In the genomic region with DNA sequence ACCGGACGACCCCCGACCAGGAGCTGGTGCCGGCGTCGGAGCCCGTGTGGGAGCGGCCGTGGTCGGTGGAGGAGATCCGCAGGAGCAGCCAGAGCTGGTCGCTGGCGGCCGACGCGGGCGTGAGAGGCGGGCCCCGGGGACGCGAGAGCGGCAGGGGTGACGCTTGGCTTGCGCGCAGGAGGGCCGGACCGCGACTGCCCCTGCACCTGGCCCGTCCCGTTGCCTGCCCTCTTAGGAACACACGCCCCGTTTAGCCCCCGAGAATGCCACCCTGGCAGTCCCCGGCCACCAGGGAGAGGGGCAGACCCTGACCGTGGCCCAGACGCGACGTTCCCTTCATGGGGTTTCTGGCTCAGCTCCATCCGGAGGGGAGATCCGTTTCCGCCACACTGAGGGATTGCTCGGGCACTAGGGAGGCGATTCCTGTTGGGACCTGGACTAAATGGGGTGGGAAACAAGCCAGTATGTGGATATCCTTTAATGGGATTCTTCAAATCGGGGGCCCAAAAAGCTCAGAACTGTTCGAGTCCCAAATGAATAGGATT, we compare ENCODE assay signal across 8 cellular contexts. TPM values are rescaled to one million over a fixed set of nuclear protein-coding genes. Genes with fewer than 3 reads are reported as not detected.
DNase-seq lines count a peak whose midpoint lies in the region; ATAC-seq and TF ChIP-seq lines count a peak whose summit lies in the region.
"Not testable (repeated sequence)": the region's sequence is repeated elsewhere in the genome, so short reads cannot be mapped to it uniquely, and the experiment has no call there.

No MANE protein-coding gene starts in this region.

- ATAC-seq in GM19025 (IDR thresholded peaks at IDR 0.05; ENCODE audit: low read depth, unreplicated experiment) (peak; percentile 50), HG02759 (IDR thresholded peaks at IDR 0.05; ENCODE audit: unreplicated experiment) (peak; percentile 56)

- POLR2A ChIA-PET in A673 (lab: Charles Lee; ENCODE audit: low non-redundant PET), result not testable (repeated sequence)

- H3K27me3 ChIP-seq in A673 (replicated peaks; ENCODE audit: insufficient read depth, low read depth, low read length, poor library complexity); HUES64 (ENCODE audit: insufficient read depth, low read length); effector memory CD4-positive, alpha-beta T cell (replicated peaks; ENCODE audit: control insufficient read depth, insufficient read depth, low read length, poor library complexity, severe bottlenecking); layer of hippocampus (ENCODE audit: control insufficient read depth, insufficient read depth, low read length): not testable (repeated sequence)

- CTCF ChIA-PET in A673 (lab: Charles Lee), result not testable (repeated sequence)

- not testable (repeated sequence) for H3K36me3 ChIP-seq in A673 (ENCODE audit: insufficient read depth, low read length, poor library complexity, severe bottlenecking); HUES64 (ENCODE audit: insufficient read depth, low read length); effector memory CD4-positive, alpha-beta T cell (ENCODE audit: control insufficient read depth, insufficient read depth, low read length)

- not testable (repeated sequence) for H3K9me3 ChIP-seq in A673 (ENCODE audit: low read depth, low read length, poor library complexity, severe bottlenecking); HUES64 (ENCODE audit: insufficient read depth, low read depth, low read length); effector memory CD4-positive, alpha-beta T cell (ENCODE audit: control insufficient read depth, low read length)

- TF ChIP-seq CTCF in A673 (conservative IDR thresholded peaks at IDR 0.05; ENCODE audit: low read depth, low read length); retinal pigment epithelial cell (conservative IDR thresholded peaks at IDR 0.05; ENCODE audit: low read depth, low read length): not testable (repeated sequence)

- DNase-seq in A673 (ENCODE audit: low spot score); effector memory CD4-positive, alpha-beta T cell; retinal pigment epithelial cell (ENCODE audit: low read depth): not testable (repeated sequence)
- peak; percentile 57 for DNase-seq in activated CD8-positive, alpha-beta memory T cell treated with anti-CD3 and anti-CD28 coated beads for 24 hours

- 5% methylated on average over 21 of the region's 45 CpGs for WGBS in HUES64

- H3K4me1 ChIP-seq in A673 (ENCODE audit: insufficient read depth, low read length, poor library complexity, severe bottlenecking); HUES64 (ENCODE audit: insufficient read depth, low read length); effector memory CD4-positive, alpha-beta T cell (ENCODE audit: control insufficient read depth, insufficient read depth, low read length, poor library complexity, severe bottlenecking): not testable (repeated sequence)

- H3K4me3 ChIP-seq in A673 (ENCODE audit: low read depth, low read length, poor library complexity, severe bottlenecking) (peak overlapping the region; percentile 66), HUES64 (ENCODE audit: low read length) (peak overlapping the region; percentile 80), retinal pigment epithelial cell (ENCODE audit: low read length) (peak overlapping the region; percentile 51)
- H3K4me3 ChIP-seq in effector memory CD4-positive, alpha-beta T cell (ENCODE audit: insufficient read depth, low read depth, low read length, poor library complexity, severe bottlenecking), result peak overlapping the region; percentile 64

- BruUV-seq in A673 (replicated peaks; lab: Mats Ljungman, UMichigan), result not testable (repeated sequence)

- H3K9ac ChIP-seq in HUES64 (ENCODE audit: low read depth, low read length), result peak overlapping the region; percentile 80

- intact Hi-C loops in A673 (cut with micrococcal nuclease; ENCODE audit: unreplicated experiment), result not testable (repeated sequence)

- peak overlapping the region; percentile 30 for H3K27ac ChIP-seq in A673 (ENCODE audit: low read depth, low read length, poor library complexity, severe bottlenecking)
- H3K27ac ChIP-seq in HUES64 (ENCODE audit: low read depth, low read length), result not testable (repeated sequence)
- H3K27ac ChIP-seq in effector memory CD4-positive, alpha-beta T cell (ENCODE audit: insufficient read depth, low read length, poor library complexity, severe bottlenecking), result peak overlapping the region; percentile 53
- H3K27ac ChIP-seq in layer of hippocampus (ENCODE audit: low read depth, low read length), result peak overlapping the region; percentile 80

RNA-seq across cellular contexts. Expression of gene WASHC2C, which starts 0.4 kb away (rescaled TPM):
- total RNA-seq in A673 (2021), result 27.7 and 31.7 TPM in 2 replicates
- 17.8 TPM for polyA plus RNA-seq in HUES64 (2013, experiment 1 of 2)
- polyA plus RNA-seq in HUES64 (2013, experiment 2 of 2), result 15.5 TPM

RNA-seq across cellular contexts. Expression of gene ZFAND4, which starts 54.9 kb away (rescaled TPM):
- 9.2 and 10.5 TPM in 2 replicates for total RNA-seq in A673 (2021)
- 6.2 TPM for polyA plus RNA-seq in HUES64 (2013, experiment 1 of 2)
- polyA plus RNA-seq in HUES64 (2013, experiment 2 of 2), result 7.8 TPM
